Comparison of ENCODE assay signal across 25 cellular contexts in the genomic region with DNA sequence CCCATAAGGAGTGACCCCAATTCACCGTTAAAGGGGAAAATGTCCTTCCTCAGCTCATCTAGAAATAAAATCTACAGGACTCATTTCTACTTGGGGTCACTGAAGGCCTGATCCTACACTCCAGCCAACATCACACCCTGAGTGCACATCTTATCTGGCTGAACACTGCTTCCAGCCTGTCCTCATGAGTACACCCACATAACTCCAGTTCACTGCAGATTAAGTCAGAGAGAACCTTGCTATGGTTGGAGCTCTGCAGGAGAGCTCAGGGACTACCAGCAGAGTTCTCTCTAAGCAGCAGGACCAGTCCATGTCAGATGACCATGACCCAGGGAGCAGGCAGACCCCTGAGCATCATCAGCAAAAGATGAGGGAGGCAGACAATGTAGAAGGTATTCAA.
A peak's percentile ranks its signal among the peaks of the same experiment; 100 is the strongest.
DNase-seq lines count a peak whose midpoint lies in the region; ATAC-seq, FAIRE-seq and TF ChIP-seq lines count a peak whose summit lies in the region.
"Had no signal": no experiment of that assay in that cellular context is flagged by ENCODE, and none has a peak within 500 bp of the region (broad histone marks: within the 10 kb centered on the region; RNA-seq: fewer than 3 reads in every experiment).

No MANE protein-coding gene starts in this region.

- H3K27me3 Mint-ChIP-seq in activated naive CD8-positive, alpha-beta T cell: no peaks in the 10 kb centered on the region
- H3K27me3 Mint-ChIP-seq in activated naive CD8-positive, alpha-beta T cell treated with anti-CD3 and anti-CD28 coated beads, Interleukin-2, amount 50 U/mL, for 24 hours: no peaks in the 10 kb centered on the region
- H3K27me3 Mint-ChIP-seq: activated naive CD8-positive, alpha-beta T cell treated with anti-CD3 and anti-CD28 coated beads, Interleukin-2, amount 10 ng/mL, durations not matched to agents 7 days and 5 days had no signal

- H3K27ac Mint-ChIP-seq in activated naive CD8-positive, alpha-beta T cell: peak overlapping the region; percentile 31
- H3K27ac Mint-ChIP-seq in activated naive CD8-positive, alpha-beta T cell treated with anti-CD3 and anti-CD28 coated beads, Interleukin-2, amount 50 U/mL, for 24 hours: no peak overlapping the region
- H3K27ac Mint-ChIP-seq: activated naive CD8-positive, alpha-beta T cell treated with anti-CD3 and anti-CD28 coated beads, Interleukin-2, amount 10 ng/mL, durations not matched to agents 7 days and 5 days had no signal

- peaks cover 2% of the 10 kb centered on the region for H3K36me3 Mint-ChIP-seq in activated naive CD8-positive, alpha-beta T cell
- no peaks in the 10 kb centered on the region for H3K36me3 Mint-ChIP-seq in activated naive CD8-positive, alpha-beta T cell treated with anti-CD3 and anti-CD28 coated beads, Interleukin-2, amount 50 U/mL, for 24 hours (ENCODE audit: low read depth)
- H3K36me3 Mint-ChIP-seq: brain had no signal

- TF ChIP-seq CTCF in OCI-LY7 (conservative IDR thresholded peaks at IDR 0.05; ENCODE audit: low read length): no peak
- TF ChIP-seq CTCF in K562 (IDR thresholded peaks at IDR 0.05 in 2 of 3, conservative IDR thresholded peaks at IDR 0.05 in 1 of 3; ENCODE audit: insufficient read depth in 2 of 3, low read depth in 1 of 3, low read length in 3 of 3): no peak
- TF ChIP-seq CTCF in spleen (IDR thresholded peaks at IDR 0.05 in 8 of 11, conservative IDR thresholded peaks at IDR 0.05 in 3 of 11): no peak

- H4K20me1 ChIP-seq in OCI-LY7 (ENCODE audit: insufficient read depth, low read length): no peaks in the 10 kb centered on the region
- H4K20me1 ChIP-seq in K562 (replicated peaks; ENCODE audit: control insufficient read depth, insufficient read depth, low read length): no peaks in the 10 kb centered on the region

- no peaks in the 10 kb centered on the region for H3K79me2 ChIP-seq in OCI-LY7 (ENCODE audit: insufficient read depth, low read depth, low read length)
- no peaks in the 10 kb centered on the region for H3K79me2 ChIP-seq in K562 (ENCODE audit: control insufficient read depth, insufficient read depth, low read length)
- H3K79me2 ChIP-seq: parathyroid adenoma had no signal

- no peak overlapping the region for H3K4me3 Mint-ChIP-seq in activated naive CD8-positive, alpha-beta T cell
- no peak overlapping the region for H3K4me3 Mint-ChIP-seq in activated naive CD8-positive, alpha-beta T cell treated with anti-CD3 and anti-CD28 coated beads, Interleukin-2, amount 50 U/mL, for 24 hours
- H3K4me3 Mint-ChIP-seq: activated naive CD8-positive, alpha-beta T cell treated with anti-CD3 and anti-CD28 coated beads, Interleukin-2, amount 10 ng/mL, durations not matched to agents 7 days and 5 days; brain had no signal

- POLR2A ChIA-PET in OCI-LY7 (lab: Charles Lee): interaction anchor here (0.5 to 5.8 kb wide), 8 partner anchors 11 to 149 kb away, joined by 3 to 126 read pairs (median 13); a partner anchor contains a TSS
- POLR2A ChIA-PET in K562 (lab: Yijun Ruan, JAX): interaction anchor here (0.6 kb wide), 1 partner anchor 38 kb away, joined by 3 read pairs; no protein-coding TSS in a partner anchor

- no peaks in the 10 kb centered on the region for H3K9me1 ChIP-seq in K562 (ENCODE audit: control insufficient read depth, insufficient read depth, low read length)

- peak overlapping the region; percentile 82 for H2AFZ ChIP-seq in OCI-LY7 (ENCODE audit: low read length)
- H2AFZ ChIP-seq in K562 (ENCODE audit: low read depth, low read length): no peak overlapping the region
- H2AFZ ChIP-seq: parathyroid adenoma had no signal

- H3K4me1 ChIP-seq in OCI-LY7 (ENCODE audit: insufficient read depth, low read length, poor library complexity, severe bottlenecking): peaks cover 89% of the 10 kb centered on the region
- peaks cover 0 to 4% of the 10 kb centered on the region in 2 experiments; a peak in 3 of 5 replicates for H3K4me1 ChIP-seq in K562 (replicated peaks in 1 of 2; ENCODE audit: control insufficient read depth in 2 of 2, insufficient read depth in 2 of 2, low read length in 2 of 2)
- H3K4me1 ChIP-seq in spleen: peaks cover 46 to 95% (median 58%) of the 10 kb centered on the region in 6 donors
- H3K4me1 ChIP-seq: A549, parathyroid adenoma had no signal

- H3K4me2 ChIP-seq in OCI-LY7 (ENCODE audit: low read length): peak overlapping the region; percentile 65
- no peak overlapping the region for H3K4me2 ChIP-seq in K562 (ENCODE audit: insufficient read depth, low read length)
- H3K4me2 ChIP-seq: A549 had no signal

- no peak; the same call in 1 of the 2 replicates for TF ChIP-seq EP300 in K562 (IDR thresholded peaks at IDR 0.05; ENCODE audit: low read length)

- no peak overlapping the region for H3K9ac ChIP-seq in K562 (ENCODE audit: insufficient read depth in 1 of 2, low read depth in 2 of 2, low read length in 2 of 2)
- H3K9ac ChIP-seq: parathyroid adenoma had no signal

- intact Hi-C loops in OCI-LY7 (cut with micrococcal nuclease; ENCODE audit: unreplicated experiment) (loop anchor here (10.0 kb wide), 1 partner anchor 486 kb away; a partner anchor contains a TSS), K562 (cut with micrococcal nuclease) (no loop called here), spleen (cut with DNase I; ENCODE audit: low total_unique reads) (no loop called here)

- WGBS in K562 (ENCODE audit: insufficient coverage, low coverage, missing lambda C conversion rate): 0% methylated on average over 1 of the region's 1 CpG
- WGBS in spleen, 5 donors: 69 to 100% (median 88%) methylated on average over 1 of the region's 1 CpG

- H3K9me2 ChIP-seq in OCI-LY7 (ENCODE audit: insufficient read depth, low read length): no peaks in the 10 kb centered on the region

- H3K36me3 ChIP-seq in OCI-LY7 (ENCODE audit: insufficient read depth, low read length): no peaks in the 10 kb centered on the region
- H3K36me3 ChIP-seq in K562 (ENCODE audit: control insufficient read depth, insufficient read depth, low read length): no peaks in the 10 kb centered on the region
- H3K36me3 ChIP-seq in spleen: no peaks in the 10 kb centered on the region
- H3K36me3 ChIP-seq: BE2C, upper lobe of left lung had no signal

- H3K9me3 ChIP-seq in OCI-LY7 (ENCODE audit: low read length) (peaks cover 7% of the 10 kb centered on the region; the same call in 1 of the 2 replicates), K562 (replicated peaks; ENCODE audit: control insufficient read depth, insufficient read depth, low read depth, low read length) (no peaks in the 10 kb centered on the region), spleen (no peaks in the 10 kb centered on the region)
- H3K9me3 ChIP-seq: A549, BE2C, upper lobe of left lung had no signal

- TF ChIP-seq RAD21 in K562 (CRISPR knock-in tag; conservative IDR thresholded peaks at IDR 0.05 in 1 of 2, IDR thresholded peaks at IDR 0.05 in 1 of 2): no peak

- TF ChIP-seq POLR2A in K562 (conservative IDR thresholded peaks at IDR 0.05) (no peak), spleen (IDR thresholded peaks at IDR 0.05) (no peak)

- in situ Hi-C loops in K562 (cut with MboI): no loop called here

- H3K4me1 Mint-ChIP-seq in activated naive CD8-positive, alpha-beta T cell (ENCODE audit: low read depth): peaks cover 81% of the 10 kb centered on the region
- H3K4me1 Mint-ChIP-seq in activated naive CD8-positive, alpha-beta T cell treated with anti-CD3 and anti-CD28 coated beads, Interleukin-2, amount 50 U/mL, for 24 hours: peaks cover 76% of the 10 kb centered on the region

- H3K27me3 ChIP-seq in K562 (ENCODE audit: control insufficient read depth in 2 of 2, insufficient read depth in 2 of 2, low read length in 2 of 2) (peaks cover 0 to 5% of the 10 kb centered on the region in 2 experiments; a peak in 1 of 5 replicates), spleen (replicated peaks in 1 of 7) (no peaks in the 10 kb centered on the region)
- H3K27me3 ChIP-seq: BE2C, upper lobe of left lung had no signal

- CTCF ChIA-PET in OCI-LY7 (lab: Charles Lee; ENCODE audit: unreplicated experiment): interaction anchor here (1.4 kb wide), 1 partner anchor 19 kb away, joined by 3 read pairs; no protein-coding TSS in a partner anchor
- CTCF ChIA-PET in K562 (lab: Yijun Ruan, JAX; ENCODE audit: low intra/inter-chr PET ratio): no interaction called here

- no peaks in the 10 kb centered on the region for H3K9me3 Mint-ChIP-seq in activated naive CD8-positive, alpha-beta T cell (ENCODE audit: low read depth)
- H3K9me3 Mint-ChIP-seq in activated naive CD8-positive, alpha-beta T cell treated with anti-CD3 and anti-CD28 coated beads, Interleukin-2, amount 50 U/mL, for 24 hours: no peaks in the 10 kb centered on the region
- H3K9me3 Mint-ChIP-seq: activated naive CD8-positive, alpha-beta T cell treated with anti-CD3 and anti-CD28 coated beads, Interleukin-2, amount 10 ng/mL, durations not matched to agents 7 days and 5 days; brain had no signal

- no TSS peak for BruUV-seq in OCI-LY7 (replicated peaks; lab: Mats Ljungman, UMichigan)
- no TSS peak for BruUV-seq in K562 (replicated peaks; lab: Mats Ljungman, UMichigan)

- H3K4me3 ChIP-seq in OCI-LY7 (ENCODE audit: low read depth, low read length, poor library complexity, severe bottlenecking) (no peak overlapping the region), K562 (no peak overlapping the region), spleen (no peak overlapping the region)
- H3K4me3 ChIP-seq: A549, upper lobe of left lung had no signal

- no peak for DNase-seq in activated naive CD8-positive, alpha-beta T cell treated with anti-CD3 and anti-CD28 coated beads, Interleukin-2, amount 50 U/mL, for 24 hours
- peak; percentile 30 for DNase-seq in OCI-LY7 (ENCODE audit: low spot score)
- DNase-seq in K562 (ENCODE audit: extremely low read depth in 1 of 4, low spot score in 3 of 4): peak in 2 of 4 experiments; percentile 37 to 59
- DNase-seq in spleen: no peak
- no peak for DNase-seq in central memory CD4-positive, alpha-beta T cell
- no peak for DNase-seq in NCI-H510A (lab: John Stamatoyannopoulos, UW)
- DNase-seq: activated CD4-positive, alpha-beta T cell treated with anti-CD3 and anti-CD28 coated beads for 1 hour; activated naive CD8-positive, alpha-beta T cell treated with anti-CD3 and anti-CD28 coated beads, Interleukin-2, amount 10 ng/mL, durations not matched to agents 7 days and 5 days; BE2C; mammary epithelial cell; NCI-H1105; NCI-H524; stimulated activated CD8-positive, alpha-beta memory T cell treated with anti-CD3 and anti-CD28 coated beads, Interleukin-4, amount 100 ng/mL, for 48 hours; T-helper 9 cell; upper lobe of left lung had no signal

- FAIRE-seq in K562 (lab: Jason Lieb, UNC): peak; percentile 78
- FAIRE-seq: A549, colon, GM18507 had no signal

- no peak for ATAC-seq in activated naive CD8-positive, alpha-beta T cell treated with anti-CD3 and anti-CD28 coated beads, Interleukin-2, amount 50 U/mL, for 24 hours
- ATAC-seq in K562 (peak; percentile 64), GM18870 (IDR thresholded peaks at IDR 0.05; ENCODE audit: unreplicated experiment) (no peak)
- ATAC-seq: A549, sciatic nerve had no signal

- H3K27ac ChIP-seq in OCI-LY7 (ENCODE audit: low read depth, low read length, poor library complexity, severe bottlenecking) (peak overlapping the region; percentile 93), K562 (ENCODE audit: extremely low read depth, low read depth, low read length) (no peak overlapping the region), spleen (peak overlapping the region in 6 of 8 donors; percentile 27 to 87 (median 82))
- H3K27ac ChIP-seq: A549, HL-60, parathyroid adenoma, RWPE1, upper lobe of left lung had no signal

TF ChIP-seq in K562, 482 proteins besides CTCF, POLR2A, EP300 and RAD21 (continues in another document):
- TF ChIP-seq, protein P1, sequence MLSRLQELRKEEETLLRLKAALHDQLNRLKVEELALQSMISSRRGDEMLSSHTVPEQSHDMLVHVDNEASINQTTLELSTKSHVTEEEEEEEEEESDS (CRISPR knock-in tag; IDR thresholded peaks at IDR 0.05): no peak
